11 cellular contexts compared by ENCODE assay signal in the genomic region with DNA sequence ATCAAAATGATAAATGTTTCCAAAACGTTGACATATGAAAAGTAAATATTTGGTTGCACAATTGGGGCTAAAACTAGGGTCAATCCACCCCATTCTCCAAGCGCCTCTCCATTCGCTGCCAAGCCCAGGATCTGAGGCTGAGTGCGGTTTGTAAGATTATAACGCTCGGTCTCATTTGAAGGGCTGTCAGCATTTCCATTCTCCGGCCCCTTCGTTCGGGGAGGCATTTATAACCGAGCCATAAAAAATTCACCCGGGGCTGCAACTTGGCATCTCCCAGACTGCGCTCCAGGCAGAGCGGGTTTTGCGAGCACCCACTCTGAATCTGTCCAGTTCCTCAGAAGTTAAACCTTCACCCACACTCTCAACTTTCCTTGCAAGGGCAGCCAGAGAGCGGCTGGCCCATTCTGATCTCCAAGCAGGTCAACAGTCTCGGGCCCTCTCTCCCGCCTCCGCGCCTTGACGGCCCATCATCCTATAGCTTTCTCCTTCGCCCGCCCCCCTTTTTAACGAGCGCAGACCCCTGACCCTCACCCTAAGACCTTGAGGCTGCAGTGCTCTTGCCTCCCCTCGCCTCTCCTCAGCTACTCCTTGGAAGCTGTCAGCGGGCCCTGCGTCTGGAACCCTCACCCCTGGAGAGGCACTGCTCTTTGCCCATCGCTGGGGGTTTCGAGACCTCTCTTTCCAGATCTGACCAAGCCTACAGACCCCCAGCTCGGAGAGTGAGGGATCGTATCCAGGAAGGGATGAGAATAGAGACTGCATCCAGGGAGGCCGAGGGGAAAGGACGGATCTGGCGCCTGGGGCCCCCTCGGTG. TPM values are rescaled to one million over a fixed set of nuclear protein-coding genes. Genes with fewer than 3 reads are reported as not detected.
DNase-seq lines count a peak whose midpoint lies in the region; ATAC-seq, FAIRE-seq and TF ChIP-seq lines count a peak whose summit lies in the region.
"Had no signal": no experiment of that assay in that cellular context is flagged by ENCODE, and none has a peak within 500 bp of the region (broad histone marks: within the 10 kb centered on the region; RNA-seq: fewer than 3 reads in every experiment).

No MANE protein-coding gene starts in this region.

- H3K4me1 ChIP-seq in mesendoderm (ENCODE audit: control insufficient read depth, low read depth, low read length) = no peaks in the 10 kb centered on the region
- H3K4me1 ChIP-seq in tibial nerve = peaks cover 0 to 40% (median 4%) of the 10 kb centered on the region in 4 donors
- no peaks in the 10 kb centered on the region for H3K4me1 ChIP-seq in MM.1S (ENCODE audit: low read length)

- H3K36me3 ChIP-seq in MG63 (no peaks in the 10 kb centered on the region), mesendoderm (ENCODE audit: control insufficient read depth, insufficient read depth, low read length) (no peaks in the 10 kb centered on the region), tibial nerve (no peaks in the 10 kb centered on the region), MM.1S (replicated peaks; ENCODE audit: insufficient read depth, low read length) (no peaks in the 10 kb centered on the region)
- H3K36me3 ChIP-seq: WERI-Rb-1 had no signal

- H4K5ac ChIP-seq in mesendoderm (ENCODE audit: low read length) = no peak overlapping the region

- no peak overlapping the region for H2AK5ac ChIP-seq in mesendoderm (ENCODE audit: low read length)

- H4K20me1 ChIP-seq in MM.1S (ENCODE audit: insufficient read depth, low read length) = no peaks in the 10 kb centered on the region

- H3K4me3 ChIP-seq in MG63 (peak overlapping the region; percentile 43), epithelial cell of esophagus (ENCODE audit: low read length) (peak overlapping the region; percentile 26), mesendoderm (ENCODE audit: low read length) (no peak overlapping the region), tibial nerve (peak overlapping the region; percentile 32 to 53 (median 37)), MM.1S (ENCODE audit: low read length) (no peak overlapping the region)
- H3K4me3 ChIP-seq: mucosa of descending colon had no signal

- H3K4ac ChIP-seq in mesendoderm (ENCODE audit: low read depth, low read length) = no peak overlapping the region

- no peak overlapping the region for H2BK5ac ChIP-seq in mesendoderm (ENCODE audit: low read length)

- H3K9me2 ChIP-seq in MM.1S (replicated peaks; ENCODE audit: insufficient read depth, low read length) = no peaks in the 10 kb centered on the region

- ATAC-seq in HG02642 (IDR thresholded peaks at IDR 0.05; ENCODE audit: poor library complexity, unreplicated experiment) = no peak

- H4K8ac ChIP-seq in mesendoderm (ENCODE audit: low read depth, low read length) = no peak overlapping the region

- WGBS in mesendoderm (ENCODE audit: extremely low coverage, insufficient coverage, low lambda C conversion rate) = no CpG with 5 or more reads among the region's 35 CpGs
- WGBS in tibial nerve, 2 donors = 7 to 8% methylated on average over 33 of the region's 35 CpGs

- no peak overlapping the region for H2BK120ac ChIP-seq in mesendoderm (ENCODE audit: low read depth, low read length)

- no peaks in the 10 kb centered on the region for H3F3A ChIP-seq in MM.1S (ENCODE audit: insufficient read depth, low read length)

- H3K79me1 ChIP-seq in mesendoderm (ENCODE audit: low read length) = no peaks in the 10 kb centered on the region

- H3K27me3 ChIP-seq in MG63 = no peaks in the 10 kb centered on the region; the same call in 1 of the 2 replicates
- H3K27me3 ChIP-seq in mesendoderm (ENCODE audit: insufficient read depth, low read length, poor library complexity) = peaks cover 11% of the 10 kb centered on the region
- H3K27me3 ChIP-seq in tibial nerve = peaks cover 0 to 5% of the 10 kb centered on the region in 2 donors
- H3K27me3 ChIP-seq in MM.1S (replicated peaks; ENCODE audit: insufficient read depth, low read length) = peaks cover 11% of the 10 kb centered on the region; the same call in 1 of the 2 replicates

- peak overlapping the region; percentile 12 for H3K9ac ChIP-seq in mesendoderm (ENCODE audit: low read length)
- H3K9ac ChIP-seq in MM.1S (ENCODE audit: low read length) = no peak overlapping the region

- TF ChIP-seq CTCF in epithelial cell of esophagus (IDR thresholded peaks at IDR 0.05; ENCODE audit: insufficient read depth, low read depth, low read length, missing control alignments) = no peak
- no peak for TF ChIP-seq CTCF in tibial nerve (IDR thresholded peaks at IDR 0.05)
- no peak for TF ChIP-seq CTCF in MM.1S (IDR thresholded peaks at IDR 0.05; ENCODE audit: low read length)

- TF ChIP-seq EP300 in tibial nerve (IDR thresholded peaks at IDR 0.05) = no peak

- no peaks in the 10 kb centered on the region for H3K9me3 ChIP-seq in MG63
- H3K9me3 ChIP-seq in tibial nerve = no peaks in the 10 kb centered on the region
- no peaks in the 10 kb centered on the region for H3K9me3 ChIP-seq in MM.1S (replicated peaks; ENCODE audit: insufficient read depth, low read length)
- H3K9me3 ChIP-seq: mucosa of descending colon had no signal

- no peak overlapping the region for H2BK15ac ChIP-seq in mesendoderm (replicated peaks; ENCODE audit: low read depth)

- no peak overlapping the region for H3K23ac ChIP-seq in mesendoderm (ENCODE audit: low read length)

- no peak overlapping the region for H3K27ac ChIP-seq in mesendoderm (ENCODE audit: low read depth, low read length)
- H3K27ac ChIP-seq in tibial nerve = peak overlapping the region; percentile 35 to 68 (median 64)
- no peak overlapping the region for H3K27ac ChIP-seq in MM.1S (ENCODE audit: low read length)
- H3K27ac ChIP-seq: WERI-Rb-1 had no signal

- no peak for TF ChIP-seq POLR2A in tibial nerve (IDR thresholded peaks at IDR 0.05)

- H2AFZ ChIP-seq in MM.1S (ENCODE audit: low read length) = no peak overlapping the region

- H3K79me2 ChIP-seq in mesendoderm (ENCODE audit: control insufficient read depth, insufficient read depth, low read length) (no peaks in the 10 kb centered on the region), MM.1S (ENCODE audit: low read length) (no peaks in the 10 kb centered on the region)

- H3K4me2 ChIP-seq in mesendoderm (ENCODE audit: low read length) = peak overlapping the region; percentile 23
- no peak overlapping the region for H3K4me2 ChIP-seq in MM.1S (ENCODE audit: low read depth, low read length)

- no peak for FAIRE-seq in RCC 7860 (lab: Jason Lieb, UNC)

- H3K18ac ChIP-seq in mesendoderm (ENCODE audit: low read length) = no peak overlapping the region

- DNase-seq in MG63 = no peak
- no peak for DNase-seq in epithelial cell of esophagus (ENCODE audit: low read depth)
- DNase-seq in mesendoderm = peak; percentile 10
- no peak for DNase-seq in tibial nerve (ENCODE audit: low spot score in 2 of 2)
- no peak for DNase-seq in MM.1S
- DNase-seq in RCC 7860 (ENCODE audit: low spot score) = no peak
- DNase-seq: activated naive CD8-positive, alpha-beta T cell treated with anti-CD3 and anti-CD28 coated beads, Interleukin-2, amount 50 U/mL, for 24 hours; mucosa of descending colon; NCI-H345; WERI-Rb-1 had no signal

- H3K56ac ChIP-seq in mesendoderm (ENCODE audit: low read length) = peak overlapping the region; percentile 80

RNA-seq across cellular contexts. Expression of gene SLIT3, which starts 1.1 kb away (rescaled TPM):
- 6.3 and 8.0 TPM in 2 replicates for total RNA-seq in MG63 (2014; rRNA removed; shearing (Covaris generic); ENCODE audit: low replicate concordance)
- 0.13 TPM for polyA plus RNA-seq in mesendoderm (2013, experiment 1 of 2)
- 0.10 TPM for polyA plus RNA-seq in mesendoderm (2013, experiment 2 of 2)
- total RNA-seq in tibial nerve = 10 to 100 TPM; 16.6 to 39.0 (median 20.2) TPM

Comparison
In these comparisons a context has a peak if more than half of its experiments do, and no peak if none do; other contexts are left out.
1. H3K4me3 ChIP-seq: peak in MG63 (single experiment), epithelial cell of esophagus (single experiment) and tibial nerve (4 of 4); none in mesendoderm (single experiment) and MM.1S (single experiment).
2. H3K27ac ChIP-seq: peak in tibial nerve (4 of 4); none in mesendoderm (single experiment) and MM.1S (single experiment).